8 cellular contexts compared by ENCODE assay signal in genomic region chr11:9231848-9232177, GRCh38. TPM values are rescaled to one million over a fixed set of nuclear protein-coding genes. Genes with fewer than 3 reads are reported as not detected.
DNase-seq lines count a peak whose midpoint lies in the region; ATAC-seq and TF ChIP-seq lines count a peak whose summit lies in the region.

No MANE protein-coding gene starts in this region.

- no peaks in the 10 kb centered on the region for H3K27me3 Mint-ChIP-seq in activated naive CD4-positive, alpha-beta T cell treated with anti-CD3 and anti-CD28 coated beads for 36 hours (ENCODE audit: low read depth)

- TF ChIP-seq CTCF in SK-N-SH (IDR thresholded peaks at IDR 0.05), result no peak
- no peak for TF ChIP-seq CTCF in fibroblast of the aortic adventitia (IDR thresholded peaks at IDR 0.05; ENCODE audit: insufficient read depth, low read length)

- peaks cover 58% of the 10 kb centered on the region for H3K4me1 Mint-ChIP-seq in activated naive CD4-positive, alpha-beta T cell treated with anti-CD3 and anti-CD28 coated beads for 36 hours (ENCODE audit: low read depth)

- peak overlapping the region; percentile 1; the same call in 1 of the 2 replicates for H3K9ac ChIP-seq in SK-N-SH

- peaks cover 8% of the 10 kb centered on the region for H3F3A ChIP-seq in SK-N-SH (replicated peaks; ENCODE audit: insufficient read depth)

- peak; percentile 27 for DNase-seq in activated naive CD4-positive, alpha-beta T cell treated with anti-CD3 and anti-CD28 coated beads for 36 hours
- no peak for DNase-seq in activated naive CD4-positive, alpha-beta T cell treated with Interleukin-2 at 50 U/mL for 16 hours
- DNase-seq in SK-N-SH (no peak), fibroblast of the aortic adventitia (ENCODE audit: low read depth) (peak; percentile 80), sciatic nerve (ENCODE audit: low spot score) (no peak), OCI-M2 (lab: John Stamatoyannopoulos, UW; ENCODE audit: unreplicated experiment) (no peak), NCI-H1092 (lab: John Stamatoyannopoulos, UW) (no peak)

- POLR2A ChIA-PET in SK-N-SH (lab: Yijun Ruan, JAX), result no interaction called here

- intact Hi-C loops in activated naive CD4-positive, alpha-beta T cell treated with anti-CD3 and anti-CD28 coated beads for 36 hours (cut with micrococcal nuclease), result loop anchor here (1.0 to 2.0 kb wide), 2 partner anchors 19 to 32 kb away; no protein-coding TSS in a partner anchor
- intact Hi-C loops in sciatic nerve (cut with DNase I), result no loop called here

- H3K36me3 Mint-ChIP-seq in activated naive CD4-positive, alpha-beta T cell treated with anti-CD3 and anti-CD28 coated beads for 36 hours (ENCODE audit: low read depth), result peaks cover 3% of the 10 kb centered on the region

- peak overlapping the region; percentile 68 for H3K4me3 Mint-ChIP-seq in activated naive CD4-positive, alpha-beta T cell treated with anti-CD3 and anti-CD28 coated beads for 36 hours

- H3K9me3 ChIP-seq in SK-N-SH, result no peaks in the 10 kb centered on the region

- peaks cover 100% of the 10 kb centered on the region for H3K79me2 ChIP-seq in SK-N-SH (ENCODE audit: insufficient read depth)

- no peak overlapping the region; the same call in 1 of the 2 replicates for H3K4me2 ChIP-seq in SK-N-SH

- no peaks in the 10 kb centered on the region for H3K27me3 ChIP-seq in SK-N-SH (ENCODE audit: insufficient read depth)

- peaks cover 0 to 6% of the 10 kb centered on the region in 2 experiments for H3K36me3 ChIP-seq in SK-N-SH (replicated peaks in 1 of 2; ENCODE audit: control insufficient read depth in 1 of 2, insufficient read depth in 2 of 2, low read length in 1 of 2)

- H3K27ac ChIP-seq in SK-N-SH (ENCODE audit: low read depth in 2 of 2, low read length in 1 of 2), result peak overlapping the region in 1 of 2 experiments; percentile 23; a peak in 1 of 4 replicates

- ATAC-seq in sciatic nerve (peak; percentile 87), GM21526 (IDR thresholded peaks at IDR 0.05; ENCODE audit: low FRiP score, unreplicated experiment) (no peak)

- peaks cover 76% of the 10 kb centered on the region for H4K20me1 ChIP-seq in SK-N-SH (ENCODE audit: insufficient read depth)

- H3K9me2 ChIP-seq in SK-N-SH, result no peaks in the 10 kb centered on the region

- CTCF ChIA-PET in activated naive CD4-positive, alpha-beta T cell treated with anti-CD3 and anti-CD28 coated beads for 36 hours (lab: Charles Lee), result interaction anchor here (0.5 kb wide), 1 partner anchor 229 kb away, joined by 3 read pairs; the partner anchor contains the start of gene ZNF143
- CTCF ChIA-PET in SK-N-SH (lab: Yijun Ruan, JAX), result interaction anchor here (1.7 kb wide), 1 partner anchor 13 kb away, joined by 3 read pairs; no protein-coding TSS in a partner anchor

- 19% methylated on average over 1 of the region's 1 CpG for WGBS in SK-N-SH (ENCODE audit: low lambda C conversion rate)

- TF ChIP-seq RAD21 in SK-N-SH (IDR thresholded peaks at IDR 0.05; ENCODE audit: low read length), result no peak

- no peak overlapping the region for H2AFZ ChIP-seq in SK-N-SH (ENCODE audit: low read depth)

- H3K4me3 ChIP-seq in SK-N-SH (ENCODE audit: low read depth in 2 of 2, low read length in 1 of 2) (peak overlapping the region in 1 of 2 experiments; percentile 30; a peak in 1 of 4 replicates), fibroblast of the aortic adventitia (ENCODE audit: low read depth, low read length) (no peak overlapping the region)

- TF ChIP-seq EP300 in SK-N-SH (IDR thresholded peaks at IDR 0.05; ENCODE audit: borderline replicate concordance in 1 of 2, low read depth in 1 of 2, low read length in 1 of 2), result no peak

- peak overlapping the region; percentile 56 for H3K27ac Mint-ChIP-seq in activated naive CD4-positive, alpha-beta T cell treated with anti-CD3 and anti-CD28 coated beads for 36 hours

- H3K9me3 Mint-ChIP-seq in activated naive CD4-positive, alpha-beta T cell treated with anti-CD3 and anti-CD28 coated beads for 36 hours, result peaks cover 8% of the 10 kb centered on the region

- H3K4me1 ChIP-seq in SK-N-SH (ENCODE audit: control insufficient read depth in 1 of 2, insufficient read depth in 2 of 2, low read depth in 1 of 2, low read length in 1 of 2), result no peaks in the 10 kb centered on the region

TF ChIP-seq in SK-N-SH, 30 proteins besides CTCF, POLR2A, EP300 and RAD21 (continues in another document):
- no peak for TF ChIP-seq USF2 (IDR thresholded peaks at IDR 0.05; ENCODE audit: borderline replicate concordance, low read depth, low read length)
- TF ChIP-seq ELF1 (IDR thresholded peaks at IDR 0.05), result no peak
- TF ChIP-seq JUND (IDR thresholded peaks at IDR 0.05), result no peak
- TF ChIP-seq IRF3 (IDR thresholded peaks at IDR 0.05; ENCODE audit: low read depth, low read length), result no peak
- TF ChIP-seq MXI1 (IDR thresholded peaks at IDR 0.05; ENCODE audit: low read depth, low read length), result no peak
- no peak for TF ChIP-seq RFX5 (IDR thresholded peaks at IDR 0.05; ENCODE audit: low read length)
- TF ChIP-seq NFIC (IDR thresholded peaks at IDR 0.05; ENCODE audit: borderline replicate concordance), result no peak
- no peak for TF ChIP-seq GATA2 (CRISPR knock-in tag; IDR thresholded peaks at IDR 0.05)
- no peak for TF ChIP-seq POLR2AphosphoS5 (IDR thresholded peaks at IDR 0.05; ENCODE audit: low read depth, low read length)
- TF ChIP-seq FOXJ3 (CRISPR knock-in tag; IDR thresholded peaks at IDR 0.05), result no peak
- no peak for TF ChIP-seq RXRA (IDR thresholded peaks at IDR 0.05; ENCODE audit: borderline replicate concordance, low read depth)
- TF ChIP-seq FOXM1 (IDR thresholded peaks at IDR 0.05; ENCODE audit: low read depth), result no peak
- TF ChIP-seq REST (IDR thresholded peaks at IDR 0.05; ENCODE audit: low read depth, low read length), result no peak
- no peak for TF ChIP-seq ZBTB33 (IDR thresholded peaks at IDR 0.05; ENCODE audit: borderline replicate concordance, low read depth)
- TF ChIP-seq RCOR1 (IDR thresholded peaks at IDR 0.05; ENCODE audit: low read length), result no peak

RNA-seq across cellular contexts. Expression of gene DENND5A, which starts 33.3 kb away (rescaled TPM):
- 10 to 100 TPM; 62.3 to 63.5 TPM for total RNA-seq in activated naive CD4-positive, alpha-beta T cell treated with anti-CD3 and anti-CD28 coated beads for 36 hours
- polyA plus RNA-seq in SK-N-SH (2012; rRNA removed), result 110 and 124 TPM in 2 replicates
- 64.2 and 87.4 TPM in 2 replicates for polyA plus RNA-seq in SK-N-SH (2012; cell fraction: cytosol; rRNA removed)
- polyA plus RNA-seq in SK-N-SH (2012; cell fraction: nucleus; rRNA removed), result 126 and 164 TPM in 2 replicates
- total RNA-seq in fibroblast of the aortic adventitia (ENCODE audit: low replicate concordance) (75.8 and 105 TPM in 2 replicates), sciatic nerve (147 TPM)

Comparison
In these comparisons a context has a peak if more than half of its experiments do, and no peak if none do; other contexts are left out.
1. DNase-seq: peak in activated naive CD4-positive, alpha-beta T cell treated with anti-CD3 and anti-CD28 coated beads for 36 hours (single experiment) and fibroblast of the aortic adventitia (single experiment); none in activated naive CD4-positive, alpha-beta T cell treated with Interleukin-2 at 50 U/mL for 16 hours (single experiment), SK-N-SH (single experiment), sciatic nerve (single experiment), OCI-M2 (single experiment) and NCI-H1092 (single experiment).